1 cellular context compared by ENCODE assay signal in the genomic region with DNA sequence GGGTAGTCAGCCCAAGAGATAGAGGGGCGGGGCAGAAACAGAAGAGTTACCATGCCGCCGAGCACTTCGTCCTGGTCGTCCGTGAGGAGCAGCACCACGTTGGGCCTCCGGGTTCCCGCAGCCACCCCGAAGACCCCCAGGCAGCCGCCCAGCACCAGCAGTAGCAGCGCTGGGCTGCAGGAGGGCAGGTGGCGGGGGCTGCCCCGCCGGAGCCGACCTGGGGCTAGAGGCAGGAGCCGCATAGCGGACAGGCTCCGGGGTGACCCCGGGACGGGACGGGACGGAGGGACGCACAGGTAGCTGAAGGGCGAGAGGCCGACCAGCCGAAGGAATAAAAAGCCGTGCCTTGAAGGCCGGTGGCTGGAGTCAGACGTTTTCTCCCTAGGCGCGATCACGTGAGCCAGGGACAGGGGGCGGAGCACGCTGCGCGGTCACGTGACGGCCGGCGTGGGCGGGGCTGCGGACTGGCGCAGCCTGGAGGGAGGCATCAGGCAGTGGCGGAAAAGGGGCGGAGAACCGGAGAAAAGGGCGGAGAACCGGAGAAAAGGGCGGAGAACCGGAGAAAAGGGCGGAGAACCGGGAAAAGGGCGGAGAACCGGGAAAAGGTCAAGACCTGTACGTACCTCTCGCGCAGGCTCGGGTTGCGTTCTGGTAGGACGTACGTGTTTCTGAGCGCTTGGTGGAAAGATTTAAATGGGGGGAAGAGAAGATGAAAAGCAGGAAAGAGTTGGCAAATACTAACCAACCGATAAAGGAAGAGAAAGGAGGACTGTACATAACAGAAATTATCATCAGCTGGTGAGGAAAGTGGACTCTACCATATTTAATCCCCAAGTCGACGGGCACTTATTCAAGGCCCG.
TF ChIP-seq lines count a peak whose summit lies in the region.

TSS of gene GNS (minus strand) at position 372 of the 860 bp plus-strand sequence. CDS start at position 242, 130 bp downstream.

TF ChIP-seq in K562, 482 proteins besides CTCF, POLR2A, EP300 and RAD21 (continued from another document and continues in another):
- TF ChIP-seq ZKSCAN1 (IDR thresholded peaks at IDR 0.05; ENCODE audit: low read depth, low read length), result no peak
- TF ChIP-seq ZEB2 (IDR thresholded peaks at IDR 0.05), result 0 out of 2 replicates have a peak, but pooled peaks have one; percentile 32
- TF ChIP-seq HEY1 (CRISPR knock-in tag; IDR thresholded peaks at IDR 0.05; ENCODE audit: borderline replicate concordance), result no peak
- TF ChIP-seq SUPT5H (IDR thresholded peaks at IDR 0.05), result peak; percentile 67
- no peak for TF ChIP-seq RBM17 (IDR thresholded peaks at IDR 0.05; ENCODE audit: borderline replicate concordance, low read depth, low read length)
- 0 out of 2 replicates have a peak, but pooled peaks have one; percentile 31 for TF ChIP-seq ATF3 (IDR thresholded peaks at IDR 0.05)
- TF ChIP-seq ATF3 (CRISPR knock-in tag; conservative IDR thresholded peaks at IDR 0.05), result no peak
- no peak for TF ChIP-seq ZNF644 (tag; IDR thresholded peaks at IDR 0.05; ENCODE audit: low read depth)
- TF ChIP-seq MTA1 (IDR thresholded peaks at IDR 0.05; ENCODE audit: borderline replicate concordance), result peak; percentile 72; the same call in 1 of the 2 replicates
- TF ChIP-seq ZNF274 (IDR thresholded peaks at IDR 0.05; ENCODE audit: borderline replicate concordance, low read depth, low read length), result no peak
- peak; percentile 94 for TF ChIP-seq KLF13 (tag; IDR thresholded peaks at IDR 0.05; ENCODE audit: borderline replicate concordance, low read depth)
- no peak for TF ChIP-seq SNRNP70 (optimal IDR thresholded peaks at IDR 0.05; ENCODE audit: low read depth, low read length)
- TF ChIP-seq SP1 (CRISPR knock-in tag; IDR thresholded peaks at IDR 0.05), result peak; percentile 94
- no peak for TF ChIP-seq ID3 (CRISPR knock-in tag; IDR thresholded peaks at IDR 0.05)
- no peak for TF ChIP-seq ID3 (tag; IDR thresholded peaks at IDR 0.05)
- no peak for TF ChIP-seq BDP1 (IDR thresholded peaks at IDR 0.05; ENCODE audit: insufficient read depth, insufficient read length)
- TF ChIP-seq FOXK2 (conservative IDR thresholded peaks at IDR 0.05 in 1 of 2, IDR thresholded peaks at IDR 0.05 in 1 of 2; ENCODE audit: low read depth in 2 of 2), result peak; percentile 69 to 88; a peak in 3 of 4 replicates
- no peak for TF ChIP-seq E2F3 (CRISPR knock-in tag; IDR thresholded peaks at IDR 0.05)
- 0 out of 2 replicates have a peak, but pooled peaks have one; percentile 45 for TF ChIP-seq ELF4 (CRISPR knock-in tag; IDR thresholded peaks at IDR 0.05)
- TF ChIP-seq, protein P1, sequence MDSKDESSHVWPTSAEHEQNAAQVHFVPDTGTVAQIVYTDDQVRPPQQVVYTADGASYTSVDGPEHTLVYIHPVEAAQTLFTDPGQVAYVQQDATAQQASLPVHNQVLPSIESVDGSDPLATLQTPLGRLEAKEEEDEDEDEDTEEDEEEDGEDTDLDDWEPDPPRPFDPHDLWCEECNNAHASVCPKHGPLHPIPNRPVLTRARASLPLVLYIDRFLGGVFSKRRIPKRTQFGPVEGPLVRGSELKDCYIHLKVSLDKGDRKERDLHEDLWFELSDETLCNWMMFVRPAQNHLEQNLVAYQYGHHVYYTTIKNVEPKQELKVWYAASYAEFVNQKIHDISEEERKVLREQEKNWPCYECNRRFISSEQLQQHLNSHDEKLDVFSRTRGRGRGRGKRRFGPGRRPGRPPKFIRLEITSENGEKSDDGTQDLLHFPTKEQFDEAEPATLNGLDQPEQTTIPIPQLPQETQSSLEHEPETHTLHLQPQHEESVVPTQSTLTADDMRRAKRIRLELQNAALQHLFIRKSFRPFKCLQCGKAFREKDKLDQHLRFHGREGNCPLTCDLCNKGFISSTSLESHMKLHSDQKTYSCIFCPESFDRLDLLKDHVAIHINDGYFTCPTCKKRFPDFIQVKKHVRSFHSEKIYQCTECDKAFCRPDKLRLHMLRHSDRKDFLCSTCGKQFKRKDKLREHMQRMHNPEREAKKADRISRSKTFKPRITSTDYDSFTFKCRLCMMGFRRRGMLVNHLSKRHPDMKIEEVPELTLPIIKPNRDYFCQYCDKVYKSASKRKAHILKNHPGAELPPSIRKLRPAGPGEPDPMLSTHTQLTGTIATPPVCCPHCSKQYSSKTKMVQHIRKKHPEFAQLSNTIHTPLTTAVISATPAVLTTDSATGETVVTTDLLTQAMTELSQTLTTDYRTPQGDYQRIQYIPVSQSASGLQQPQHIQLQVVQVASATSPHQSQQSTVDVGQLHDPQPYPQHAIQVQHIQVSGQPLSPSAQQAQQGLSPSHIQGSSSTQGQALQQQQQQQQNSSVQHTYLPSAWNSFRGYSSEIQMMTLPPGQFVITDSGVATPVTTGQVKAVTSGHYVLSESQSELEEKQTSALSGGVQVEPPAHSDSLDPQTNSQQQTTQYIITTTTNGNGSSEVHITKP (IDR thresholded peaks at IDR 0.05; ENCODE audit: partially characterized antibody), result peak; percentile 87
- no peak for TF ChIP-seq ZZZ3 (IDR thresholded peaks at IDR 0.05)
- TF ChIP-seq GMEB1 (CRISPR knock-in tag; IDR thresholded peaks at IDR 0.05), result peak; percentile 81
- TF ChIP-seq POLR2B (IDR thresholded peaks at IDR 0.05; ENCODE audit: low read depth, partially characterized antibody), result peak; percentile 59
- TF ChIP-seq LEF1 (IDR thresholded peaks at IDR 0.05), result peak; percentile 47; the same call in 1 of the 2 replicates
- TF ChIP-seq ZNF717 (CRISPR knock-in tag; IDR thresholded peaks at IDR 0.05), result no peak
- TF ChIP-seq POLR3G (IDR thresholded peaks at IDR 0.05; ENCODE audit: extremely low read depth, insufficient read length, insufficient replicate concordance), result no peak
- TF ChIP-seq CTBP1 (IDR thresholded peaks at IDR 0.05; ENCODE audit: borderline replicate concordance), result peak; percentile 26; the same call in 1 of the 2 replicates
- TF ChIP-seq FOXP4 (CRISPR knock-in tag; IDR thresholded peaks at IDR 0.05; ENCODE audit: borderline replicate concordance), result no peak
- no peak for TF ChIP-seq DEAF1 (CRISPR knock-in tag; IDR thresholded peaks at IDR 0.05)
- TF ChIP-seq ZNF436 (CRISPR knock-in tag; IDR thresholded peaks at IDR 0.05), result no peak
- no peak for TF ChIP-seq ATF1 (CRISPR knock-in tag; IDR thresholded peaks at IDR 0.05)
- TF ChIP-seq ATF1 (tag; IDR thresholded peaks at IDR 0.05), result peak; percentile 59
- peak; percentile 81 for TF ChIP-seq POLR2G (IDR thresholded peaks at IDR 0.05; ENCODE audit: low read depth, low read length)
- TF ChIP-seq DPF2 (IDR thresholded peaks at IDR 0.05), result peak; percentile 66
- TF ChIP-seq HMG20B (CRISPR knock-in tag; IDR thresholded peaks at IDR 0.05), result no peak
- TF ChIP-seq GATAD2B (IDR thresholded peaks at IDR 0.05; ENCODE audit: borderline replicate concordance), result 0 out of 2 replicates have a peak, but pooled peaks have one; percentile 45
- TF ChIP-seq PCBP2 (IDR thresholded peaks at IDR 0.05; ENCODE audit: low read depth, low read length, poor library complexity, severe bottlenecking), result no peak
- no peak for TF ChIP-seq ARNT (IDR thresholded peaks at IDR 0.05)
- peak; percentile 57 for TF ChIP-seq ZFX (CRISPR knock-in tag; IDR thresholded peaks at IDR 0.05)
- TF ChIP-seq EWSR1 (IDR thresholded peaks at IDR 0.05; ENCODE audit: borderline replicate concordance, low read depth, partially characterized antibody), result no peak
- TF ChIP-seq GABPA (tag; conservative IDR thresholded peaks at IDR 0.05; ENCODE audit: low read depth), result 0 out of 2 replicates have a peak, but pooled peaks have one; percentile 23
- TF ChIP-seq KDM1A (IDR thresholded peaks at IDR 0.05), result no peak
- TF ChIP-seq KDM2B (CRISPR knock-in tag; IDR thresholded peaks at IDR 0.05), result no peak
- TF ChIP-seq FOS (IDR thresholded peaks at IDR 0.05; ENCODE audit: extremely low read depth, insufficient read length), result peak; percentile 76
- peak; percentile 98 for TF ChIP-seq CBFA2T2 (conservative IDR thresholded peaks at IDR 0.05)
- no peak for TF ChIP-seq GTF2E2 (tag; IDR thresholded peaks at IDR 0.05)
